ENCODE assay signal across 3 cellular contexts in genomic region chr10:34835908-34836558, GRCh38.
TF ChIP-seq lines count a peak whose summit lies in the region.

No MANE protein-coding gene starts in this region.

TF ChIP-seq in GM12891, 5 proteins besides CTCF, POLR2A, EP300 and RAD21 (continued from another document):
- TF ChIP-seq POU2F2 (IDR thresholded peaks at IDR 0.05; ENCODE audit: low read depth, low read length) (no peak), TAF1 (IDR thresholded peaks at IDR 0.05; ENCODE audit: low read depth, low read length) (no peak), SPI1 (IDR thresholded peaks at IDR 0.05; ENCODE audit: low read depth, low read length) (no peak)
TF ChIP-seq in GM12891: peak in this region for 1.

TF ChIP-seq in GM12878, 131 proteins besides CTCF, POLR2A, EP300 and RAD21 (continued from another document and continues in another):
- TF ChIP-seq NKRF (conservative IDR thresholded peaks at IDR 0.05), result no peak
- no peak for TF ChIP-seq E4F1 (IDR thresholded peaks at IDR 0.05; ENCODE audit: borderline replicate concordance, partially characterized antibody)
- TF ChIP-seq IKZF1 (conservative IDR thresholded peaks at IDR 0.05), result peak; percentile 48; the same call in 1 of the 2 replicates
- peak; percentile 15; the same call in 1 of the 2 replicates for TF ChIP-seq ATF7 (IDR thresholded peaks at IDR 0.05; ENCODE audit: low read depth)
- peak; percentile 39; the same call in 1 of the 2 replicates for TF ChIP-seq PAX5 (IDR thresholded peaks at IDR 0.05; ENCODE audit: borderline replicate concordance, low read depth, low read length)
- TF ChIP-seq ZBTB4 (CRISPR knock-in tag; IDR thresholded peaks at IDR 0.05), result no peak
- no peak for TF ChIP-seq USF1 (IDR thresholded peaks at IDR 0.05; ENCODE audit: borderline replicate concordance, extremely low read length, insufficient read depth, low read depth, low read length)
- no peak for TF ChIP-seq RFX5 (IDR thresholded peaks at IDR 0.05; ENCODE audit: low read depth, low read length)
- no peak for TF ChIP-seq NRF1 (conservative IDR thresholded peaks at IDR 0.05; ENCODE audit: low read depth, low read length)
- no peak for TF ChIP-seq MTA3 (IDR thresholded peaks at IDR 0.05; ENCODE audit: borderline replicate concordance, low read length)
- no peak for TF ChIP-seq SMC3 (IDR thresholded peaks at IDR 0.05; ENCODE audit: borderline replicate concordance, low read length)
- TF ChIP-seq RUNX3 (IDR thresholded peaks at IDR 0.05; ENCODE audit: low read length), result no peak
- TF ChIP-seq TCF7 (IDR thresholded peaks at IDR 0.05; ENCODE audit: borderline replicate concordance), result no peak
- no peak for TF ChIP-seq SUZ12 (IDR thresholded peaks at IDR 0.05; ENCODE audit: unreplicated experiment)
- TF ChIP-seq TCF3 (IDR thresholded peaks at IDR 0.05; ENCODE audit: borderline replicate concordance, insufficient read depth, low read depth, low read length), result no peak

TF ChIP-seq in WTC11, 78 proteins besides CTCF, POLR2A, EP300 and RAD21 (continued from another document):
- TF ChIP-seq JUN (CRISPR knock-in tag; IDR thresholded peaks at IDR 0.05) (no peak), TP53 (CRISPR knock-in tag; IDR thresholded peaks at IDR 0.05) (no peak), USF2 (CRISPR knock-in tag; IDR thresholded peaks at IDR 0.05) (no peak), NFATC4 (CRISPR knock-in tag; IDR thresholded peaks at IDR 0.05) (no peak), CDX4 (CRISPR knock-in tag; IDR thresholded peaks at IDR 0.05; ENCODE audit: borderline replicate concordance) (no peak), NR2C2 (CRISPR knock-in tag; IDR thresholded peaks at IDR 0.05) (no peak), MXD4 (CRISPR knock-in tag; IDR thresholded peaks at IDR 0.05; ENCODE audit: borderline replicate concordance) (no peak), ARID4B (CRISPR knock-in tag; IDR thresholded peaks at IDR 0.05; ENCODE audit: borderline replicate concordance) (no peak), ETV6 (CRISPR knock-in tag; IDR thresholded peaks at IDR 0.05) (no peak), RELA (CRISPR knock-in tag; IDR thresholded peaks at IDR 0.05; ENCODE audit: borderline replicate concordance) (no peak), IRF1 (CRISPR knock-in tag; IDR thresholded peaks at IDR 0.05) (no peak), HMGXB4 (CRISPR knock-in tag; IDR thresholded peaks at IDR 0.05) (no peak), USF1 (CRISPR knock-in tag; IDR thresholded peaks at IDR 0.05) (no peak), ZNF219 (CRISPR knock-in tag; IDR thresholded peaks at IDR 0.05; ENCODE audit: borderline replicate concordance) (no peak), ZMAT4 (CRISPR knock-in tag; IDR thresholded peaks at IDR 0.05) (no peak), ZNF263 (CRISPR knock-in tag; IDR thresholded peaks at IDR 0.05; ENCODE audit: low read depth) (no peak), ZNF512 (CRISPR knock-in tag; IDR thresholded peaks at IDR 0.05; ENCODE audit: borderline replicate concordance) (no peak)
